1 cellular context compared by ENCODE assay signal in genomic region chr1:177210071-177210470, GRCh38.
TF ChIP-seq lines count a peak whose summit lies in the region.

No MANE protein-coding gene starts in this region.

TF ChIP-seq in IMR-90, 13 proteins besides CTCF, POLR2A, EP300 and RAD21:
- no peak for TF ChIP-seq ELK1 (IDR thresholded peaks at IDR 0.05; ENCODE audit: borderline replicate concordance, low read depth, low read length)
- TF ChIP-seq NFE2L2 (IDR thresholded peaks at IDR 0.05; ENCODE audit: low read depth, low read length): no peak
- TF ChIP-seq SMC3 (IDR thresholded peaks at IDR 0.05; ENCODE audit: low read depth, low read length): no peak
- TF ChIP-seq RFX5 (IDR thresholded peaks at IDR 0.05; ENCODE audit: low read depth, low read length): no peak
- TF ChIP-seq MXI1 (IDR thresholded peaks at IDR 0.05; ENCODE audit: borderline replicate concordance, low read depth, low read length): no peak
- TF ChIP-seq MAZ (IDR thresholded peaks at IDR 0.05; ENCODE audit: borderline replicate concordance, low read depth, low read length): no peak
- TF ChIP-seq FOS (IDR thresholded peaks at IDR 0.05; ENCODE audit: low read depth, low read length): no peak
- no peak for TF ChIP-seq BHLHE40 (IDR thresholded peaks at IDR 0.05; ENCODE audit: low read depth, low read length)
- TF ChIP-seq CEBPB (IDR thresholded peaks at IDR 0.05; ENCODE audit: low read depth, low read length): no peak
- no peak for TF ChIP-seq USF2 (IDR thresholded peaks at IDR 0.05; ENCODE audit: low read depth, low read length)
- no peak for TF ChIP-seq MAFK (IDR thresholded peaks at IDR 0.05; ENCODE audit: low read depth, low read length)
- TF ChIP-seq CHD1 (IDR thresholded peaks at IDR 0.05; ENCODE audit: low read depth, low read length): no peak
- TF ChIP-seq RCOR1 (IDR thresholded peaks at IDR 0.05; ENCODE audit: insufficient replicate concordance, low read length): no peak
TF ChIP-seq in IMR-90: peak in this region for 0.
